In the genomic region with DNA sequence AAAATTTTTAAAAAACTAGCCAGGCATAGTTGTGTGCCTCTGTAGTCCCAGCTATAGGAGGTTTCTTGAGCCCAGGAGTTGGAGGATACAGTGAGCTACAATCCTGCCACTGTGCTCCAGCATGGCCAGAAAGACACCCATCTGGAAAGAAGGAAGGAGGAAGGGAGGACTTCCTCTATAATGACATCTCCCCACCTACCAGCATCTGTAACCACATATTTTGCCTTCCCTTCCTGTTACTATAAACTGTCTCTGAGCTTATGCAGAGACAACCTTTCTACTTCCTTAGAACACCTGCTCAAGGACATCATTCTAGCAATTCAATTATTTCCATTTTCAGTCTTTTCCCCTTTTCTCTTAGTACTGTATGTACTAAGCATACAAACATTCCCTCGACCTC, we compare ENCODE assay signal across 11 cellular contexts. TPM values are rescaled to one million over a fixed set of nuclear protein-coding genes. Genes with fewer than 3 reads are reported as not detected.
DNase-seq lines count a peak whose midpoint lies in the region; ATAC-seq lines count a peak whose summit lies in the region.
"Had no signal": no experiment of that assay in that cellular context is flagged by ENCODE, and none has a peak within 500 bp of the region (broad histone marks: within the 10 kb centered on the region; RNA-seq: fewer than 3 reads in every experiment).

No MANE protein-coding gene starts in this region.

- CTCF ChIA-PET in activated naive CD4-positive, alpha-beta T cell treated with anti-CD3 and anti-CD28 coated beads for 36 hours (lab: Charles Lee) = interaction anchor here (0.6 to 1.4 kb wide), 7 partner anchors 10 to 476 kb away, joined by 3 to 7 read pairs (median 3); no protein-coding TSS in a partner anchor

- no peaks in the 10 kb centered on the region for H3K27me3 Mint-ChIP-seq in activated naive CD4-positive, alpha-beta T cell treated with anti-CD3 and anti-CD28 coated beads for 36 hours (ENCODE audit: low read depth)
- H3K27me3 Mint-ChIP-seq in T-helper 17 cell = no peaks in the 10 kb centered on the region
- H3K27me3 Mint-ChIP-seq in stimulated activated naive CD8-positive, alpha-beta T cell treated with anti-CD3 and anti-CD28 coated beads, Interleukin-15, amount 100 ng/mL, for 72 hours = no peaks in the 10 kb centered on the region

- H3K4me3 Mint-ChIP-seq in activated naive CD4-positive, alpha-beta T cell treated with anti-CD3 and anti-CD28 coated beads for 36 hours = no peak overlapping the region
- peak overlapping the region; percentile 47 for H3K4me3 Mint-ChIP-seq in T-helper 17 cell
- peak overlapping the region in 1 of 2 donors; percentile 1 for H3K4me3 Mint-ChIP-seq in stimulated activated naive CD8-positive, alpha-beta T cell treated with anti-CD3 and anti-CD28 coated beads, Interleukin-15, amount 100 ng/mL, for 72 hours

- peak; percentile 37 for ATAC-seq in HG03025 (IDR thresholded peaks at IDR 0.05; ENCODE audit: low FRiP score, unreplicated experiment)
- peak; percentile 13 for ATAC-seq in T-helper 17 cell
- no peak for ATAC-seq in stimulated activated naive CD8-positive, alpha-beta T cell treated with anti-CD3 and anti-CD28 coated beads, Interleukin-15, amount 100 ng/mL, for 72 hours
- ATAC-seq in HG03097 (IDR thresholded peaks at IDR 0.05; ENCODE audit: low FRiP score, unreplicated experiment) = no peak

- peaks cover 45% of the 10 kb centered on the region for H3K4me1 Mint-ChIP-seq in activated naive CD4-positive, alpha-beta T cell treated with anti-CD3 and anti-CD28 coated beads for 36 hours (ENCODE audit: low read depth)
- peaks cover 42% of the 10 kb centered on the region for H3K4me1 Mint-ChIP-seq in T-helper 17 cell
- H3K4me1 Mint-ChIP-seq in stimulated activated naive CD8-positive, alpha-beta T cell treated with anti-CD3 and anti-CD28 coated beads, Interleukin-15, amount 100 ng/mL, for 72 hours = peaks cover 41% of the 10 kb centered on the region

- intact Hi-C loops in activated naive CD4-positive, alpha-beta T cell treated with anti-CD3 and anti-CD28 coated beads for 36 hours (cut with micrococcal nuclease) = loop anchor here (10.0 kb wide), 1 partner anchor 366 kb away; no protein-coding TSS in a partner anchor

- peaks cover 18% of the 10 kb centered on the region for H3K36me3 Mint-ChIP-seq in activated naive CD4-positive, alpha-beta T cell treated with anti-CD3 and anti-CD28 coated beads for 36 hours (ENCODE audit: low read depth)
- peaks cover 4% of the 10 kb centered on the region for H3K36me3 Mint-ChIP-seq in T-helper 17 cell (ENCODE audit: low read depth)

- H3K9me3 ChIP-seq in T-helper 17 cell (ENCODE audit: control insufficient read depth, low read length, poor library complexity, severe bottlenecking) = no peaks in the 10 kb centered on the region
- H3K9me3 ChIP-seq: colonic mucosa had no signal

- DNase-seq in activated naive CD4-positive, alpha-beta T cell treated with anti-CD3 and anti-CD28 coated beads for 36 hours = no peak
- DNase-seq in activated naive CD4-positive, alpha-beta T cell (lab: John Stamatoyannopoulos, UW) = no peak
- DNase-seq in T-helper 17 cell = no peak
- DNase-seq in stimulated activated naive CD8-positive, alpha-beta T cell treated with anti-CD3 and anti-CD28 coated beads, Interleukin-15, amount 100 ng/mL, for 72 hours = no peak
- no peak for DNase-seq in D341Med (ENCODE audit: low spot score)
- DNase-seq in amniotic stem cell (lab: John Stamatoyannopoulos, UW) = no peak
- DNase-seq: activated CD4-positive, CD25-positive, alpha-beta regulatory T cell treated with anti-CD3 and anti-CD28 coated beads, Interleukin-2, amount 50 U/mL, for 72 hours; colonic mucosa; NCI-H187 treated with DMSO at 0.1 percent for 48 hours had no signal

- H3K27ac Mint-ChIP-seq in activated naive CD4-positive, alpha-beta T cell treated with anti-CD3 and anti-CD28 coated beads for 36 hours = peak overlapping the region; percentile 67
- peak overlapping the region; percentile 94 for H3K27ac Mint-ChIP-seq in T-helper 17 cell
- H3K27ac Mint-ChIP-seq in stimulated activated naive CD8-positive, alpha-beta T cell treated with anti-CD3 and anti-CD28 coated beads, Interleukin-15, amount 100 ng/mL, for 72 hours = peak overlapping the region; percentile 42 to 78

- no peaks in the 10 kb centered on the region for H3K9me3 Mint-ChIP-seq in activated naive CD4-positive, alpha-beta T cell treated with anti-CD3 and anti-CD28 coated beads for 36 hours
- no peaks in the 10 kb centered on the region for H3K9me3 Mint-ChIP-seq in stimulated activated naive CD8-positive, alpha-beta T cell treated with anti-CD3 and anti-CD28 coated beads, Interleukin-15, amount 100 ng/mL, for 72 hours

RNA-seq across cellular contexts. Expression of a gene that starts 2.2 kb away (rescaled TPM):
- total RNA-seq in activated naive CD4-positive, alpha-beta T cell treated with anti-CD3 and anti-CD28 coated beads for 36 hours = 10 to 100 TPM; 64.7 to 64.8 TPM
- total RNA-seq in T-helper 17 cell = 10 to 100 TPM; 50.0 to 54.6 TPM

Comparison
In these comparisons a context has a peak if more than half of its experiments do, and no peak if none do; other contexts are left out.
1. ATAC-seq: peak in HG03025 (single experiment) and T-helper 17 cell (single experiment); none in stimulated activated naive CD8-positive, alpha-beta T cell treated with anti-CD3 and anti-CD28 coated beads, Interleukin-15, amount 100 ng/mL, for 72 hours (single experiment) and HG03097 (single experiment).
2. Peak in every context shown above with its lines, with median percentiles within 50 percentile points of each other: H3K27ac Mint-ChIP-seq.